Comparison of ENCODE assay signal across 1 cellular context in genomic region chr7:45978010-45978681, GRCh38.
A peak's percentile ranks its signal among the peaks of the same experiment; 100 is the strongest.
TF ChIP-seq lines count a peak whose summit lies in the region.

No MANE protein-coding gene starts in this region.

TF ChIP-seq in HCT116, 20 proteins besides CTCF, POLR2A, EP300 and RAD21 (continued from another document):
- TF ChIP-seq, protein P1, sequence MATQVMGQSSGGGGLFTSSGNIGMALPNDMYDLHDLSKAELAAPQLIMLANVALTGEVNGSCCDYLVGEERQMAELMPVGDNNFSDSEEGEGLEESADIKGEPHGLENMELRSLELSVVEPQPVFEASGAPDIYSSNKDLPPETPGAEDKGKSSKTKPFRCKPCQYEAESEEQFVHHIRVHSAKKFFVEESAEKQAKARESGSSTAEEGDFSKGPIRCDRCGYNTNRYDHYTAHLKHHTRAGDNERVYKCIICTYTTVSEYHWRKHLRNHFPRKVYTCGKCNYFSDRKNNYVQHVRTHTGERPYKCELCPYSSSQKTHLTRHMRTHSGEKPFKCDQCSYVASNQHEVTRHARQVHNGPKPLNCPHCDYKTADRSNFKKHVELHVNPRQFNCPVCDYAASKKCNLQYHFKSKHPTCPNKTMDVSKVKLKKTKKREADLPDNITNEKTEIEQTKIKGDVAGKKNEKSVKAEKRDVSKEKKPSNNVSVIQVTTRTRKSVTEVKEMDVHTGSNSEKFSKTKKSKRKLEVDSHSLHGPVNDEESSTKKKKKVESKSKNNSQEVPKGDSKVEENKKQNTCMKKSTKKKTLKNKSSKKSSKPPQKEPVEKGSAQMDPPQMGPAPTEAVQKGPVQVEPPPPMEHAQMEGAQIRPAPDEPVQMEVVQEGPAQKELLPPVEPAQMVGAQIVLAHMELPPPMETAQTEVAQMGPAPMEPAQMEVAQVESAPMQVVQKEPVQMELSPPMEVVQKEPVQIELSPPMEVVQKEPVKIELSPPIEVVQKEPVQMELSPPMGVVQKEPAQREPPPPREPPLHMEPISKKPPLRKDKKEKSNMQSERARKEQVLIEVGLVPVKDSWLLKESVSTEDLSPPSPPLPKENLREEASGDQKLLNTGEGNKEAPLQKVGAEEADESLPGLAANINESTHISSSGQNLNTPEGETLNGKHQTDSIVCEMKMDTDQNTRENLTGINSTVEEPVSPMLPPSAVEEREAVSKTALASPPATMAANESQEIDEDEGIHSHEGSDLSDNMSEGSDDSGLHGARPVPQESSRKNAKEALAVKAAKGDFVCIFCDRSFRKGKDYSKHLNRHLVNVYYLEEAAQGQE (IDR thresholded peaks at IDR 0.05; ENCODE audit: low read depth) = no peak
- peak; percentile 99 for TF ChIP-seq CBX3 (IDR thresholded peaks at IDR 0.05; ENCODE audit: low read depth)
- TF ChIP-seq EZH2phosphoT487 (IDR thresholded peaks at IDR 0.05; ENCODE audit: borderline replicate concordance) = no peak
